In genomic region chr1:60867782-60868181, GRCh38 we compare ENCODE assay signal across 27 cellular contexts.
A peak's percentile ranks its signal among the peaks of the same experiment; 100 is the strongest.
DNase-seq lines count a peak whose midpoint lies in the region; ATAC-seq, FAIRE-seq and TF ChIP-seq lines count a peak whose summit lies in the region.
"Had no signal": no experiment of that assay in that cellular context is flagged by ENCODE, and none has a peak within 500 bp of the region (broad histone marks: within the 10 kb centered on the region; RNA-seq: fewer than 3 reads in every experiment).

No MANE protein-coding gene starts in this region.

- H3K79me2 ChIP-seq in HepG2 (ENCODE audit: insufficient read depth, low read length), result no peaks in the 10 kb centered on the region
- H3K79me2 ChIP-seq in PC-9 (ENCODE audit: low read depth), result no peaks in the 10 kb centered on the region

- BruUV-seq in HepG2 (replicated peaks; lab: Mats Ljungman, UMichigan) (no TSS peak), PC-9 (replicated peaks; lab: Mats Ljungman, UMichigan) (no TSS peak)

- intact Hi-C loops in right lobe of liver (cut with DNase I) (no loop called here), HepG2 (cut with micrococcal nuclease; ENCODE audit: unreplicated experiment) (no loop called here), PC-9 (cut with micrococcal nuclease; ENCODE audit: unreplicated experiment) (no loop called here), transverse colon (cut with DNase I; ENCODE audit: low total_unique reads) (no loop called here), testis (cut with DNase I; ENCODE audit: low total_unique reads) (no loop called here)

- no peaks in the 10 kb centered on the region; the same call in 1 of the 2 replicates for H3F3A ChIP-seq in PC-9 (ENCODE audit: insufficient read depth, low read depth)

- H3K4me1 ChIP-seq in right lobe of liver (peaks cover 0 to 17% (median 8%) of the 10 kb centered on the region in 4 donors), HepG2 (ENCODE audit: insufficient read depth, low read length) (peaks cover 7% of the 10 kb centered on the region; the same call in 1 of the 2 replicates), PC-9 (replicated peaks; ENCODE audit: insufficient read depth) (0 out of 2 replicates have a peak, but pooled peaks cover 6% of the 10 kb centered on the region), iPS-18a (ENCODE audit: control insufficient read depth, low read depth, low read length) (peaks cover 39% of the 10 kb centered on the region), transverse colon (peaks cover 3 to 26% (median 18%) of the 10 kb centered on the region in 4 donors), testis (peaks cover 11% of the 10 kb centered on the region)
- H3K4me1 ChIP-seq: SJCRH30 had no signal

- H4K20me1 ChIP-seq in HepG2 (ENCODE audit: insufficient read depth, low read length), result no peaks in the 10 kb centered on the region
- H4K20me1 ChIP-seq in PC-9 (ENCODE audit: insufficient read depth), result no peaks in the 10 kb centered on the region
- H4K20me1 ChIP-seq: BLaER1 treated with 17β-estradiol and CSF1 and Interleukin-3, amounts not matched to agents 10 nM and 100 nM had no signal

- H3K4me2 ChIP-seq in HepG2 (ENCODE audit: low read depth, low read length) (no peak overlapping the region), PC-9 (0 out of 2 replicates have a peak overlapping the region, but pooled peaks have one; percentile 0)

- H3K27ac ChIP-seq in right lobe of liver (peak overlapping the region in 2 of 3 donors; percentile 26 to 59), HepG2 (ENCODE audit: extremely low read length, insufficient read depth, low read length) (no peak overlapping the region), PC-9 (no peak overlapping the region), iPS-18a (ENCODE audit: low read length) (no peak overlapping the region), transverse colon (peak overlapping the region in 3 of 4 donors; percentile 22 to 48 (median 37)), testis (no peak overlapping the region)
- H3K27ac ChIP-seq: brain microvascular endothelial cell, SJCRH30 had no signal

- no peak for TF ChIP-seq EP300 in HepG2 (IDR thresholded peaks at IDR 0.05; ENCODE audit: low read depth in 2 of 2, low read length in 2 of 2)
- TF ChIP-seq EP300 in HepG2 (CRISPR knock-in tag; IDR thresholded peaks at IDR 0.05; ENCODE audit: borderline replicate concordance), result no peak
- no peak for TF ChIP-seq EP300 in transverse colon (IDR thresholded peaks at IDR 0.05; ENCODE audit: low read depth)

- CTCF ChIA-PET in HepG2 (lab: Yijun Ruan, JAX; ENCODE audit: low intra/inter-chr PET ratio, low total read pairs), result no interaction called here
- CTCF ChIA-PET in PC-9 (lab: Charles Lee), result no interaction called here

- no peak for FAIRE-seq in HepG2 (lab: Jason Lieb, UNC)
- FAIRE-seq: GM12878, GM19239, RCC 7860 had no signal

- DNase-seq in right lobe of liver (no peak), HepG2 (ENCODE audit: low spot score) (no peak), PC-9 (no peak), transverse colon (peak; percentile 11), DMS153 (lab: John Stamatoyannopoulos, UW) (no peak), testis (no peak), islet precursor cell (no peak)
- DNase-seq: activated CD4-positive, alpha-beta T cell treated with anti-CD3 and anti-CD28 coated beads for 36 hours; activated gamma-delta T cell treated with Interleukin-2 at 50 U/mL for 16 hours; activated T-cell treated with anti-CD3 and anti-CD28 coated beads, Interleukin-2, amount 50 U/mL, for 24 hours; brain microvascular endothelial cell; COR-L47; effector CD4-positive, alpha-beta T cell; KBM-7; MG63; midbrain; natural killer cell; SJCRH30; stimulated activated CD4-positive, alpha-beta T cell treated with anti-CD3 and anti-CD28 coated beads, Interleukin-12 subunit alpha, Interleukin-12 subunit beta, amount 100 ng/mL, for 4 hours; stimulated activated CD4-positive, alpha-beta T cell treated with anti-CD3 and anti-CD28 coated beads, Interleukin-4, amount 100 ng/mL, for 4 hours; stimulated activated naive CD4-positive, alpha-beta T cell; T-helper 17 cell had no signal

- H3K27me3 ChIP-seq in right lobe of liver, result no peaks in the 10 kb centered on the region
- H3K27me3 ChIP-seq in HepG2 (ENCODE audit: control insufficient read depth in 1 of 2, insufficient read depth in 2 of 2, low read length in 2 of 2), result peaks cover 3 to 21% of the 10 kb centered on the region in 2 experiments
- no peaks in the 10 kb centered on the region for H3K27me3 ChIP-seq in PC-9 (ENCODE audit: insufficient read depth, low read depth)
- no peaks in the 10 kb centered on the region for H3K27me3 ChIP-seq in iPS-18a (ENCODE audit: control insufficient read depth, insufficient read depth, low read length)
- H3K27me3 ChIP-seq in transverse colon, result no peaks in the 10 kb centered on the region
- no peaks in the 10 kb centered on the region for H3K27me3 ChIP-seq in testis
- H3K27me3 ChIP-seq: BLaER1 treated with 17β-estradiol and CSF1 and Interleukin-3, amounts not matched to agents 10 nM and 100 nM had no signal

- H3K9me2 ChIP-seq in PC-9 (ENCODE audit: insufficient read depth), result no peaks in the 10 kb centered on the region

- H2AFZ ChIP-seq in HepG2 (ENCODE audit: low read length) (no peak overlapping the region), PC-9 (no peak overlapping the region)

- 75% methylated on average over 10 of the region's 12 CpGs for WGBS in right lobe of liver (ENCODE audit: insufficient coverage, low coverage, low lambda C conversion rate, missing lambda C conversion rate)
- WGBS in HepG2 (ENCODE audit: low lambda C conversion rate), result 70% methylated on average over 12 of the region's 12 CpGs
- WGBS in transverse colon (ENCODE audit: low coverage in 1 of 2), 2 donors, result 38 to 59% methylated on average over 1 to 12 of the region's 12 CpGs
- WGBS in testis, 2 donors, result 84 to 90% methylated on average over 12 of the region's 12 CpGs

- H3K36me3 ChIP-seq in right lobe of liver (no peaks in the 10 kb centered on the region), HepG2 (replicated peaks in 1 of 2; ENCODE audit: control insufficient read depth in 1 of 2, insufficient read depth in 2 of 2, low read length in 2 of 2) (no peaks in the 10 kb centered on the region), PC-9 (ENCODE audit: low read depth) (no peaks in the 10 kb centered on the region), iPS-18a (ENCODE audit: control insufficient read depth, low read depth, low read length) (no peaks in the 10 kb centered on the region), transverse colon (no peaks in the 10 kb centered on the region), testis (ENCODE audit: low read depth, missing control alignments) (no peaks in the 10 kb centered on the region)
- H3K36me3 ChIP-seq: BLaER1 treated with 17β-estradiol and CSF1 and Interleukin-3, amounts not matched to agents 10 nM and 100 nM; brain microvascular endothelial cell; MG63; SJCRH30 had no signal

- ATAC-seq in right lobe of liver (peak in 1 of 4 donors; percentile 7), HepG2 (no peak)
- ATAC-seq: activated CD4-positive, alpha-beta T cell treated with anti-CD3 and anti-CD28 coated beads for 36 hours; GM12878; natural killer cell; T-helper 17 cell had no signal

- no peak overlapping the region for H3K4me3 ChIP-seq in right lobe of liver
- H3K4me3 ChIP-seq in HepG2 (replicated peaks in 1 of 3; ENCODE audit: insufficient read depth in 1 of 3, low read depth in 2 of 3, low read length in 3 of 3), result no peak overlapping the region
- H3K4me3 ChIP-seq in PC-9, result no peak overlapping the region
- peak overlapping the region; percentile 18 for H3K4me3 ChIP-seq in iPS-18a (ENCODE audit: low read length)
- H3K4me3 ChIP-seq in transverse colon, result no peak overlapping the region
- H3K4me3 ChIP-seq in testis, result no peak overlapping the region
- H3K4me3 ChIP-seq: BLaER1 treated with 17β-estradiol and CSF1 and Interleukin-3, amounts not matched to agents 10 nM and 100 nM; GM12878; MG63; SJCRH30 had no signal

- no peak overlapping the region for H3K9ac ChIP-seq in HepG2 (ENCODE audit: insufficient read depth, low read depth, low read length)
- H3K9ac ChIP-seq in iPS-18a (ENCODE audit: low read length), result peak overlapping the region; percentile 4

- in situ Hi-C loops in HepG2 (cut with HindIII; ENCODE audit: extremely low pct_ligation_motif_present, low pct_unique_long_range_greater_than_20kb) (no loop called here), transverse colon (cut with MboI; ENCODE audit: low pct_ligation_motif_present in 1 of 4, low pct_unique_long_range_greater_than_20kb in 1 of 4, low sequenced_read_pairs in 3 of 4) (loop anchor here in 1 of 4 donors (25.0 kb wide), 1 partner anchor 170 kb away; no protein-coding TSS in a partner anchor)

- TF ChIP-seq POLR2A in right lobe of liver (IDR thresholded peaks at IDR 0.05), result no peak
- TF ChIP-seq POLR2A in HepG2 (IDR thresholded peaks at IDR 0.05; ENCODE audit: insufficient read depth in 1 of 2, low read depth in 2 of 2, low read length in 2 of 2), result no peak
- TF ChIP-seq POLR2A in transverse colon (IDR thresholded peaks at IDR 0.05), result no peak
- no peak for TF ChIP-seq POLR2A in testis (IDR thresholded peaks at IDR 0.05)

- TF ChIP-seq CTCF in right lobe of liver (IDR thresholded peaks at IDR 0.05) (no peak), HepG2 (CRISPR knock-in tag; IDR thresholded peaks at IDR 0.05) (no peak), PC-9 (conservative IDR thresholded peaks at IDR 0.05) (no peak), transverse colon (IDR thresholded peaks at IDR 0.05) (no peak), testis (IDR thresholded peaks at IDR 0.05) (no peak)

- TF ChIP-seq RAD21 in HepG2 (CRISPR knock-in tag; IDR thresholded peaks at IDR 0.05), result no peak

- POLR2A ChIA-PET in HepG2 (lab: Yijun Ruan, JAX) (no interaction called here), PC-9 (lab: Charles Lee; ENCODE audit: unreplicated experiment) (no interaction called here)

- H3K9me3 ChIP-seq in right lobe of liver (no peaks in the 10 kb centered on the region), HepG2 (ENCODE audit: low read length) (no peaks in the 10 kb centered on the region), PC-9 (ENCODE audit: insufficient read depth, low read depth) (no peaks in the 10 kb centered on the region), iPS-18a (ENCODE audit: control insufficient read depth, low read depth, low read length) (no peaks in the 10 kb centered on the region), transverse colon (no peaks in the 10 kb centered on the region), testis (no peaks in the 10 kb centered on the region)
- H3K9me3 ChIP-seq: BLaER1 treated with 17β-estradiol and CSF1 and Interleukin-3, amounts not matched to agents 10 nM and 100 nM; MG63; SJCRH30 had no signal

TF ChIP-seq in HepG2, 621 proteins besides CTCF, POLR2A, EP300 and RAD21 (continues in another document):
- no peak for TF ChIP-seq ZNF704 (CRISPR knock-in tag; IDR thresholded peaks at IDR 0.05; ENCODE audit: borderline replicate concordance)

Comparison
In these comparisons a context has a peak if more than half of its experiments do, and no peak if none do; other contexts are left out.
1. H3K27ac ChIP-seq: peak in right lobe of liver (2 of 3) and transverse colon (3 of 4); none in HepG2 (single experiment), PC-9 (single experiment), iPS-18a (single experiment) and testis (0 of 2).